ENCODE assay signal across 13 cellular contexts in the genomic region with DNA sequence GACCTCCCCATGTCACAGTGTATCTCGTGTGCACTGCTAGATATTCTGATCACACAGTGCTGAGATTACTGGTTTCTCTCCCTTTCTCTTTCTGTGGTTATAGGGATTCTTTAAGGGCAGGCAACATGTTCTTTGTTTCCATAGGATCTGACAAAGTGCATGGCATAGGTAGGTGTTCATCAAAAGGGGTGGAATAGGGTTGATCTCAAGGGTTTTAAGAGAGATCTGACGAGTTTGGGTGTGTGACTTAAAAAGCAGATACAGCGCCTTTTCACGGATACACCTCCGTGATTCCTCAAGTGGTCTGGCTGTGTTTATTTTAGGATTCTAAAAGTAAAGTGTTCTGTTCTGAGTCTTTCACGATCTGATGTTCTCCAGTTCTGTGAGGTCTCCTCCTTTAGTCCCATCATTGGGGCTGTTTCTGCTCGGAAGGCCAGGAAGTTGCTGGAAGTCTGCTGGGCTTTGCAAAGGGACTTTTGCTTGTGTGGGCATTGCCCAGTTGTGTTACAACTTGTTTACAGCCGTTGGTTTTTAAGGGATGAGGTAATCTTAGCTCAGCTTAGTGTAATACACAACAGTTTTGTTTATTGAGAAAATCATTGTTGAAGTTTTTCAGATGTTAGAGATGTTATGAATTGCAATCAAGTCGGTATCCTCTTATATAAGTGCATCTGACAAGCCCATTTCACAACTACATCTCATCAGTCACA. TPM values are rescaled to one million over a fixed set of nuclear protein-coding genes. Genes with fewer than 3 reads are reported as not detected.
DNase-seq lines count a peak whose midpoint lies in the region; TF ChIP-seq lines count a peak whose summit lies in the region.
"Had no signal": no experiment of that assay in that cellular context is flagged by ENCODE, and none has a peak within 500 bp of the region (broad histone marks: within the 10 kb centered on the region; RNA-seq: fewer than 3 reads in every experiment).

No MANE protein-coding gene starts in this region.

- H3K4me3 ChIP-seq in left ventricle myocardium inferior (peak overlapping the region; percentile 10), vagina (no peak overlapping the region), A673 (ENCODE audit: low read depth, low read length, poor library complexity, severe bottlenecking) (no peak overlapping the region)
- H3K4me3 ChIP-seq: HAP-1 had no signal

- no peaks in the 10 kb centered on the region for H3K36me3 ChIP-seq in left ventricle myocardium inferior
- H3K36me3 ChIP-seq in vagina: no peaks in the 10 kb centered on the region
- H3K36me3 ChIP-seq in A673 (ENCODE audit: insufficient read depth, low read length, poor library complexity, severe bottlenecking): no peaks in the 10 kb centered on the region
- H3K36me3 ChIP-seq: HAP-1 had no signal

- TF ChIP-seq CTCF in left ventricle myocardium inferior (IDR thresholded peaks at IDR 0.05; ENCODE audit: borderline replicate concordance) (no peak), chondrocyte (IDR thresholded peaks at IDR 0.05) (no peak), mesothelial cell of epicardium (IDR thresholded peaks at IDR 0.05; ENCODE audit: unreplicated experiment) (no peak), vagina (IDR thresholded peaks at IDR 0.05) (no peak), A673 (conservative IDR thresholded peaks at IDR 0.05; ENCODE audit: low read depth, low read length) (no peak)

- H3K27ac ChIP-seq in left ventricle myocardium inferior (replicated peaks) (peak overlapping the region; percentile 44), vagina (peak overlapping the region; percentile 75), A673 (ENCODE audit: low read depth, low read length, poor library complexity, severe bottlenecking) (no peak overlapping the region)

- H3K4me3 Mint-ChIP-seq in chondrocyte (ENCODE audit: unreplicated experiment) (no peak overlapping the region), mesothelial cell of epicardium (no peak overlapping the region)
- H3K4me3 Mint-ChIP-seq: activated CD4-positive, alpha-beta T cell treated with anti-CD3 and anti-CD28 coated beads, Interleukin-2, amount 10 ng/mL, durations not matched to agents 7 days and 5 days had no signal

- CTCF ChIA-PET in A673 (lab: Charles Lee): no interaction called here

- H3K9me3 ChIP-seq in left ventricle myocardium inferior (replicated peaks) (no peaks in the 10 kb centered on the region), vagina (no peaks in the 10 kb centered on the region), A673 (ENCODE audit: low read depth, low read length, poor library complexity, severe bottlenecking) (no peaks in the 10 kb centered on the region)
- H3K9me3 ChIP-seq: HAP-1, SK-N-SH had no signal

- H3K36me3 Mint-ChIP-seq in chondrocyte (ENCODE audit: low read depth) (no peaks in the 10 kb centered on the region), mesothelial cell of epicardium (peaks cover 2% of the 10 kb centered on the region)

- POLR2A ChIA-PET in A673 (lab: Charles Lee; ENCODE audit: low non-redundant PET): no interaction called here

- no peak for TF ChIP-seq POLR2A in vagina (IDR thresholded peaks at IDR 0.05)

- H3K27me3 Mint-ChIP-seq in chondrocyte (ENCODE audit: low read depth) (no peaks in the 10 kb centered on the region), mesothelial cell of epicardium (ENCODE audit: low read depth) (no peaks in the 10 kb centered on the region)
- H3K27me3 Mint-ChIP-seq: activated CD4-positive, alpha-beta T cell treated with anti-CD3 and anti-CD28 coated beads, Interleukin-2, amount 10 ng/mL, durations not matched to agents 7 days and 5 days had no signal

- intact Hi-C loops in left ventricle myocardium inferior (cut with micrococcal nuclease): no loop called here
- intact Hi-C loops in cardiac septum (cut with DNase I): loop anchor here (2.0 kb wide), 1 partner anchor 20 kb away; no protein-coding TSS in a partner anchor
- intact Hi-C loops in vagina (cut with DNase I): no loop called here
- intact Hi-C loops in A673 (cut with micrococcal nuclease; ENCODE audit: unreplicated experiment): no loop called here

- no peak for DNase-seq in left ventricle myocardium inferior
- DNase-seq in cardiac septum (ENCODE audit: low spot score): no peak
- DNase-seq in chondrocyte (ENCODE audit: low spot score): no peak
- no peak for DNase-seq in mesothelial cell of epicardium (ENCODE audit: low spot score in 2 of 2, unreplicated experiment in 2 of 2)
- no peak for DNase-seq in vagina (ENCODE audit: extremely low spot score in 2 of 2)
- no peak for DNase-seq in NCI-H446 (lab: John Stamatoyannopoulos, UW)
- no peak for DNase-seq in A673 (ENCODE audit: low spot score)
- no peak for DNase-seq in nucleus accumbens (lab: John Stamatoyannopoulos, UW)
- DNase-seq: activated CD4-positive, alpha-beta T cell treated with anti-CD3 and anti-CD28 coated beads, Interleukin-2, amount 10 ng/mL, durations not matched to agents 7 days and 5 days; activated naive CD4-positive, alpha-beta T cell treated with anti-CD3 and anti-CD28 coated beads, Interleukin-2, amount 50 U/mL, for 16 hours; NCI-H510A treated with DMSO at 0.1 percent for 48 hours; SK-N-SH had no signal

- no TSS peak for BruUV-seq in A673 (replicated peaks; lab: Mats Ljungman, UMichigan)

- H3K4me1 Mint-ChIP-seq in chondrocyte (ENCODE audit: low read depth) (peaks cover 63% of the 10 kb centered on the region), mesothelial cell of epicardium (peaks cover 28% of the 10 kb centered on the region)

- H3K27ac Mint-ChIP-seq in chondrocyte (ENCODE audit: unreplicated experiment) (peak overlapping the region; percentile 39), mesothelial cell of epicardium (peak overlapping the region; percentile 53)
- H3K27ac Mint-ChIP-seq: activated CD4-positive, alpha-beta T cell treated with anti-CD3 and anti-CD28 coated beads, Interleukin-2, amount 10 ng/mL, durations not matched to agents 7 days and 5 days had no signal

- peaks cover 88% of the 10 kb centered on the region for H3K4me1 ChIP-seq in left ventricle myocardium inferior
- H3K4me1 ChIP-seq in vagina: peaks cover 84% of the 10 kb centered on the region
- peaks cover 21% of the 10 kb centered on the region for H3K4me1 ChIP-seq in A673 (ENCODE audit: insufficient read depth, low read length, poor library complexity, severe bottlenecking)

- H3K27me3 ChIP-seq in left ventricle myocardium inferior (ENCODE audit: low read depth) (no peaks in the 10 kb centered on the region), vagina (no peaks in the 10 kb centered on the region), A673 (replicated peaks; ENCODE audit: insufficient read depth, low read depth, low read length, poor library complexity) (no peaks in the 10 kb centered on the region)

- H3K9me3 Mint-ChIP-seq in chondrocyte (ENCODE audit: low read depth): no peaks in the 10 kb centered on the region
- H3K9me3 Mint-ChIP-seq in mesothelial cell of epicardium: no peaks in the 10 kb centered on the region
- H3K9me3 Mint-ChIP-seq: activated CD4-positive, alpha-beta T cell treated with anti-CD3 and anti-CD28 coated beads, Interleukin-2, amount 10 ng/mL, durations not matched to agents 7 days and 5 days had no signal

RNA-seq across cellular contexts. Expression of gene IGF1R, which starts 34.8 kb away (rescaled TPM):
- total RNA-seq in left ventricle myocardium inferior (37.2 TPM), cardiac septum (57.2 TPM), chondrocyte (110 to 119 TPM (median 119 TPM) in 3 replicates), mesothelial cell of epicardium (110 to 113 TPM (median 113 TPM) in 3 replicates), vagina (97.7 TPM), A673 (2021) (34.9 and 41.2 TPM in 2 replicates)
